In genomic region chr9:130444565-130445221, GRCh38 we compare ENCODE assay signal across 8 cellular contexts. TPM values are rescaled to one million over a fixed set of nuclear protein-coding genes. Genes with fewer than 3 reads are reported as not detected.
DNase-seq lines count a peak whose midpoint lies in the region; ATAC-seq and TF ChIP-seq lines count a peak whose summit lies in the region.

Gene ASS1, plus strand, starts transcription at chr9:130444961. Its CDS starts 7,268 bp downstream, at chr9:130452229.

- no peaks in the 10 kb centered on the region for H3K79me2 ChIP-seq in KMS-11 (ENCODE audit: insufficient read depth, low read depth)

- H3K36me3 ChIP-seq in KMS-11 (ENCODE audit: insufficient read depth): no peaks in the 10 kb centered on the region

- no peak for ATAC-seq in GM18520 (IDR thresholded peaks at IDR 0.05; ENCODE audit: unreplicated experiment)

- H3K9ac ChIP-seq in KMS-11: no peak within 1 kb of the TSS

- peak within 1 kb of the TSS; percentile 33; the same call in 1 of the 2 replicates for H3K4me2 ChIP-seq in KMS-11

- H3K4me3 ChIP-seq in KMS-11 (IDR thresholded peaks at IDR 0.05; ENCODE audit: insufficient read depth, low read depth, low read length) (no peak within 1 kb of the TSS), dorsolateral prefrontal cortex (peak within 1 kb of the TSS; percentile 35 to 77 (median 62))

- H3K4me1 ChIP-seq in KMS-11 (ENCODE audit: low read depth, poor library complexity, severe bottlenecking): peaks cover 8% of the 10 kb centered on the region

- H4K20me1 ChIP-seq in KMS-11 (ENCODE audit: insufficient read depth): no peaks in the 10 kb centered on the region

- TF ChIP-seq CTCF in KMS-11 (conservative IDR thresholded peaks at IDR 0.05; ENCODE audit: low read depth, low read length): no peak
- TF ChIP-seq CTCF in dorsolateral prefrontal cortex (IDR thresholded peaks at IDR 0.05 in 54 of 56, conservative IDR thresholded peaks at IDR 0.05 in 2 of 56; ENCODE audit: low read depth in 1 of 56, partially characterized antibody in 56 of 56): no peak

- H3K27me3 ChIP-seq in KMS-11 (ENCODE audit: insufficient read depth, low read depth): peaks cover 25% of the 10 kb centered on the region; the same call in 1 of the 2 replicates
- H3K27me3 ChIP-seq in dorsolateral prefrontal cortex: peaks cover 0 to 24% (median 2%) of the 10 kb centered on the region in 45 donors

- intact Hi-C loops in dorsolateral prefrontal cortex (cut with DNase I): no loop called here

- H3K27ac ChIP-seq in KMS-11 (no peak within 1 kb of the TSS), dorsolateral prefrontal cortex (peak within 1 kb of the TSS in 49 of 59 donors; percentile 2 to 81 (median 54))

- DNase-seq in CD1c-positive myeloid dendritic cell (ENCODE audit: extremely low spot score) (peak; percentile 8), dorsolateral prefrontal cortex (peak in 4 of 10 donors; percentile 54 to 63 (median 57)), medulla oblongata (ENCODE audit: extremely low spot score) (peak; percentile 33), AML-193 (lab: John Stamatoyannopoulos, UW) (no peak)
- DNase-seq in activated CD4-positive, CD25-positive, alpha-beta regulatory T cell treated with anti-CD3 and anti-CD28 coated beads, Interleukin-2, amount 50 U/mL, for 72 hours: peak; percentile 45
- peak; percentile 49 for DNase-seq in stimulated activated CD8-positive, alpha-beta memory T cell treated with anti-CD3 and anti-CD28 coated beads, Interleukin-12 subunit alpha, Interleukin-12 subunit beta, amount 100 ng/mL, for 4 hours (ENCODE audit: low read depth)

- peak within 1 kb of the TSS; percentile 59 for H2AFZ ChIP-seq in KMS-11 (ENCODE audit: low read depth)

RNA-seq across cellular contexts. Expression of gene ASS1, which starts in this region (rescaled TPM):
- 10 to 100 TPM; 18.2 to 91.9 (median 42.6) TPM for total RNA-seq in dorsolateral prefrontal cortex

Comparison
In these comparisons a context has a peak if more than half of its experiments do, and no peak if none do; other contexts are left out.
1. DNase-seq: peak in CD1c-positive myeloid dendritic cell (single experiment), activated CD4-positive, CD25-positive, alpha-beta regulatory T cell treated with anti-CD3 and anti-CD28 coated beads, Interleukin-2, amount 50 U/mL, for 72 hours (single experiment), medulla oblongata (single experiment) and stimulated activated CD8-positive, alpha-beta memory T cell treated with anti-CD3 and anti-CD28 coated beads, Interleukin-12 subunit alpha, Interleukin-12 subunit beta, amount 100 ng/mL, for 4 hours (single experiment); none in AML-193 (0 of 2).